In the genomic region with DNA sequence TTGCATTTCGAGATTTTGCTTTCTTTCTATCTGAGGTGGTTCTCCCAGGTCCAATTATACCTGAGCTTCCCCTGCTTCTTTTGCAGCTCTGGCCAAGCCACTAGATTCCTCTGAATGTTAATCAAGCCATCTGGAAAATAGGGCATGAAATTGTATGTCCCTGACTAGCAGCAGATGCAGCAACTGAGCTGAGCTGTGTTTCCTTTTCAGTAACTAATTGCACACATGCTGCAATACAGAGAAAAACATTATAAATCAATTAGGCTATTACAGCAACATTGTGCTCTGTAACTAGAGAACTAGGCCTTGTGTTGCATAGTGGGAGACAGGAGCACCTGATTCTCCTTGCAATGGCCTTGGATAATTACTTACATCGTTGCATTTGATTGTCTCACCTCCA, we compare ENCODE assay signal across 17 cellular contexts.
DNase-seq lines count a peak whose midpoint lies in the region; ATAC-seq and TF ChIP-seq lines count a peak whose summit lies in the region.
"Had no signal": no experiment of that assay in that cellular context is flagged by ENCODE, and none has a peak within 500 bp of the region (broad histone marks: within the 10 kb centered on the region; RNA-seq: fewer than 3 reads in every experiment).

No MANE protein-coding gene starts in this region.

- intact Hi-C loops in natural killer cell (cut with micrococcal nuclease): no loop called here

- no peaks in the 10 kb centered on the region for H3K9me3 Mint-ChIP-seq in natural killer cell treated with Interleukin-12 subunit alpha and Interleukin-12 subunit beta and Interleukin-15 and Interleukin-18, amount 100 ng/mL, for 72 hours
- H3K9me3 Mint-ChIP-seq in natural killer cell: no peaks in the 10 kb centered on the region
- peaks cover 1% of the 10 kb centered on the region for H3K9me3 Mint-ChIP-seq in stimulated activated effector memory CD8-positive, alpha-beta T cell treated with anti-CD3 and anti-CD28 coated beads, Interleukin-12 subunit alpha, Interleukin-12 subunit beta, amount 100 ng/mL, for 72 hours
- peaks cover under 1 to 1% of the 10 kb centered on the region in 2 donors for H3K9me3 Mint-ChIP-seq in stimulated activated naive CD8-positive, alpha-beta T cell treated with anti-CD3 and anti-CD28 coated beads, Interleukin-15, amount 100 ng/mL, for 72 hours
- H3K9me3 Mint-ChIP-seq: H9 had no signal

- H3K36me3 Mint-ChIP-seq in natural killer cell treated with Interleukin-12 subunit alpha and Interleukin-12 subunit beta and Interleukin-15 and Interleukin-18, amount 100 ng/mL, for 72 hours: peaks cover 1% of the 10 kb centered on the region
- no peaks in the 10 kb centered on the region for H3K36me3 Mint-ChIP-seq in natural killer cell
- no peaks in the 10 kb centered on the region for H3K36me3 Mint-ChIP-seq in stimulated activated effector memory CD8-positive, alpha-beta T cell treated with anti-CD3 and anti-CD28 coated beads, Interleukin-12 subunit alpha, Interleukin-12 subunit beta, amount 100 ng/mL, for 72 hours
- H3K36me3 Mint-ChIP-seq: mesothelial cell of epicardium had no signal

- TF ChIP-seq POLR2A in erythroblast (IDR thresholded peaks at IDR 0.05; ENCODE audit: low read length): no peak

- H3K27ac Mint-ChIP-seq in natural killer cell treated with Interleukin-12 subunit alpha and Interleukin-12 subunit beta and Interleukin-15 and Interleukin-18, amount 100 ng/mL, for 72 hours: peak overlapping the region; percentile 3 to 18
- peak overlapping the region in 1 of 2 donors; percentile 2 for H3K27ac Mint-ChIP-seq in natural killer cell
- peak overlapping the region; percentile 2 for H3K27ac Mint-ChIP-seq in stimulated activated effector memory CD8-positive, alpha-beta T cell treated with anti-CD3 and anti-CD28 coated beads, Interleukin-12 subunit alpha, Interleukin-12 subunit beta, amount 100 ng/mL, for 72 hours
- no peak overlapping the region for H3K27ac Mint-ChIP-seq in stimulated activated naive CD8-positive, alpha-beta T cell treated with anti-CD3 and anti-CD28 coated beads, Interleukin-15, amount 100 ng/mL, for 72 hours
- H3K27ac Mint-ChIP-seq: dendritic cell treated with granulocyte-macrophage colony-stimulating factor and Interleukin-4, amounts not matched to agents 40 ng/mL and 50 ng/mL, for 4 days; H9; mesothelial cell of epicardium had no signal

- DNase-seq in natural killer cell treated with Interleukin-12 subunit alpha and Interleukin-12 subunit beta and Interleukin-15 and Interleukin-18, amount 100 ng/mL, for 72 hours (ENCODE audit: low spot score): no peak
- DNase-seq in natural killer cell: no peak
- peak; percentile 24 for DNase-seq in NCI-H1694 (lab: John Stamatoyannopoulos, UW)
- DNase-seq in amniotic epithelial cell (ENCODE audit: low read depth): peak; percentile 21
- DNase-seq in stimulated activated effector memory CD8-positive, alpha-beta T cell treated with anti-CD3 and anti-CD28 coated beads, Interleukin-12 subunit alpha, Interleukin-12 subunit beta, amount 100 ng/mL, for 72 hours (ENCODE audit: low spot score in 2 of 2): no peak
- DNase-seq in stimulated activated naive CD8-positive, alpha-beta T cell treated with anti-CD3 and anti-CD28 coated beads, Interleukin-15, amount 100 ng/mL, for 72 hours: no peak
- DNase-seq in erythroblast (lab: John Stamatoyannopoulos, UW): no peak
- DNase-seq: activated CD4-positive, alpha-beta T cell treated with anti-CD3 and anti-CD28 coated beads for 1 hour; activated naive CD4-positive, alpha-beta T cell; Caco-2; H9; NCI-H2171; SIG-M5; T-helper 9 cell had no signal

- TF ChIP-seq CTCF in natural killer cell (IDR thresholded peaks at IDR 0.05): no peak

- no peak overlapping the region for H3K4me3 Mint-ChIP-seq in natural killer cell treated with Interleukin-12 subunit alpha and Interleukin-12 subunit beta and Interleukin-15 and Interleukin-18, amount 100 ng/mL, for 72 hours
- no peak overlapping the region for H3K4me3 Mint-ChIP-seq in natural killer cell
- no peak overlapping the region for H3K4me3 Mint-ChIP-seq in stimulated activated effector memory CD8-positive, alpha-beta T cell treated with anti-CD3 and anti-CD28 coated beads, Interleukin-12 subunit alpha, Interleukin-12 subunit beta, amount 100 ng/mL, for 72 hours
- H3K4me3 Mint-ChIP-seq in stimulated activated naive CD8-positive, alpha-beta T cell treated with anti-CD3 and anti-CD28 coated beads, Interleukin-15, amount 100 ng/mL, for 72 hours: no peak overlapping the region
- H3K4me3 Mint-ChIP-seq: dendritic cell treated with granulocyte-macrophage colony-stimulating factor and Interleukin-4, amounts not matched to agents 40 ng/mL and 50 ng/mL, for 4 days; H9; mesothelial cell of epicardium had no signal

- H3K4me1 Mint-ChIP-seq in natural killer cell treated with Interleukin-12 subunit alpha and Interleukin-12 subunit beta and Interleukin-15 and Interleukin-18, amount 100 ng/mL, for 72 hours (ENCODE audit: low read depth in 2 of 2): peaks cover 26 to 35% of the 10 kb centered on the region in 2 donors
- H3K4me1 Mint-ChIP-seq in natural killer cell: peaks cover 17 to 21% of the 10 kb centered on the region in 2 donors
- H3K4me1 Mint-ChIP-seq in stimulated activated effector memory CD8-positive, alpha-beta T cell treated with anti-CD3 and anti-CD28 coated beads, Interleukin-12 subunit alpha, Interleukin-12 subunit beta, amount 100 ng/mL, for 72 hours: peaks cover 16% of the 10 kb centered on the region
- no peaks in the 10 kb centered on the region for H3K4me1 Mint-ChIP-seq in stimulated activated naive CD8-positive, alpha-beta T cell treated with anti-CD3 and anti-CD28 coated beads, Interleukin-15, amount 100 ng/mL, for 72 hours

- H3K27me3 Mint-ChIP-seq in natural killer cell treated with Interleukin-12 subunit alpha and Interleukin-12 subunit beta and Interleukin-15 and Interleukin-18, amount 100 ng/mL, for 72 hours: no peaks in the 10 kb centered on the region
- H3K27me3 Mint-ChIP-seq in natural killer cell (ENCODE audit: low read depth in 2 of 2): no peaks in the 10 kb centered on the region
- peaks cover 11% of the 10 kb centered on the region for H3K27me3 Mint-ChIP-seq in stimulated activated naive CD8-positive, alpha-beta T cell treated with anti-CD3 and anti-CD28 coated beads, Interleukin-15, amount 100 ng/mL, for 72 hours
- H3K27me3 Mint-ChIP-seq: dendritic cell treated with granulocyte-macrophage colony-stimulating factor and Interleukin-4, amounts not matched to agents 40 ng/mL and 50 ng/mL, for 4 days had no signal

- ATAC-seq in natural killer cell treated with Interleukin-12 subunit alpha and Interleukin-12 subunit beta and Interleukin-15 and Interleukin-18, amount 100 ng/mL, for 72 hours: no peak
- ATAC-seq in natural killer cell (no peak), GM21360 (IDR thresholded peaks at IDR 0.05; ENCODE audit: unreplicated experiment) (no peak)
- ATAC-seq in stimulated activated effector memory CD8-positive, alpha-beta T cell treated with anti-CD3 and anti-CD28 coated beads, Interleukin-12 subunit alpha, Interleukin-12 subunit beta, amount 100 ng/mL, for 72 hours: no peak
- no peak for ATAC-seq in stimulated activated naive CD8-positive, alpha-beta T cell treated with anti-CD3 and anti-CD28 coated beads, Interleukin-15, amount 100 ng/mL, for 72 hours

Comparison
In these comparisons a context has a peak if more than half of its experiments do, and no peak if none do; other contexts are left out.
1. DNase-seq: peak in NCI-H1694 (single experiment) and amniotic epithelial cell (single experiment); none in natural killer cell treated with Interleukin-12 subunit alpha and Interleukin-12 subunit beta and Interleukin-15 and Interleukin-18, amount 100 ng/mL, for 72 hours (single experiment), natural killer cell (single experiment), stimulated activated effector memory CD8-positive, alpha-beta T cell treated with anti-CD3 and anti-CD28 coated beads, Interleukin-12 subunit alpha, Interleukin-12 subunit beta, amount 100 ng/mL, for 72 hours (0 of 2), stimulated activated naive CD8-positive, alpha-beta T cell treated with anti-CD3 and anti-CD28 coated beads, Interleukin-15, amount 100 ng/mL, for 72 hours (0 of 2) and erythroblast (0 of 2).
2. H3K27ac Mint-ChIP-seq: peak in natural killer cell treated with Interleukin-12 subunit alpha and Interleukin-12 subunit beta and Interleukin-15 and Interleukin-18, amount 100 ng/mL, for 72 hours (2 of 2) and stimulated activated effector memory CD8-positive, alpha-beta T cell treated with anti-CD3 and anti-CD28 coated beads, Interleukin-12 subunit alpha, Interleukin-12 subunit beta, amount 100 ng/mL, for 72 hours (single experiment); none in stimulated activated naive CD8-positive, alpha-beta T cell treated with anti-CD3 and anti-CD28 coated beads, Interleukin-15, amount 100 ng/mL, for 72 hours (0 of 2).